18 cellular contexts compared by ENCODE assay signal in genomic region chr9:86775718-86776117, GRCh38.
A peak's percentile ranks its signal among the peaks of the same experiment; 100 is the strongest.
DNase-seq lines count a peak whose midpoint lies in the region; ATAC-seq and TF ChIP-seq lines count a peak whose summit lies in the region.
"Had no signal": no experiment of that assay in that cellular context is flagged by ENCODE, and none has a peak within 500 bp of the region (broad histone marks: within the 10 kb centered on the region; RNA-seq: fewer than 3 reads in every experiment).

No MANE protein-coding gene starts in this region.

- TF ChIP-seq CTCF in DND-41 (IDR thresholded peaks at IDR 0.05; ENCODE audit: borderline replicate concordance, extremely low read depth, low read length, poor library complexity, severe bottlenecking) = no peak
- TF ChIP-seq CTCF in Loucy (conservative IDR thresholded peaks at IDR 0.05; ENCODE audit: low read length) = no peak
- TF ChIP-seq CTCF in glutamatergic neuron (IDR thresholded peaks at IDR 0.05; ENCODE audit: partially characterized antibody, unreplicated experiment) = no peak

- H3K9me3 Mint-ChIP-seq in glutamatergic neuron (ENCODE audit: unreplicated experiment) = peaks cover 4% of the 10 kb centered on the region
- H3K9me3 Mint-ChIP-seq: CD4-positive, alpha-beta T cell; CD8-positive, alpha-beta T cell had no signal

- no peaks in the 10 kb centered on the region for H4K20me1 ChIP-seq in DND-41 (ENCODE audit: insufficient read depth, low read length)
- H4K20me1 ChIP-seq in Loucy (ENCODE audit: insufficient read depth, low read length, poor library complexity, severe bottlenecking) = no peaks in the 10 kb centered on the region
- H4K20me1 ChIP-seq: BLaER1 treated with 17β-estradiol and CSF1 and Interleukin-3, amounts not matched to agents 10 nM and 100 nM had no signal

- H3K4me1 ChIP-seq in DND-41 (ENCODE audit: insufficient read depth, low read length) (no peaks in the 10 kb centered on the region), Loucy (ENCODE audit: insufficient read depth, low read length, poor library complexity, severe bottlenecking) (peaks cover 5% of the 10 kb centered on the region)
- H3K4me1 ChIP-seq: BLaER1 treated with 17β-estradiol and CSF1 and Interleukin-3, amounts not matched to agents 10 nM and 100 nM; Caco-2 had no signal

- peaks cover 5% of the 10 kb centered on the region for H3K4me1 Mint-ChIP-seq in glutamatergic neuron (ENCODE audit: low read depth, unreplicated experiment)
- H3K4me1 Mint-ChIP-seq: B cell had no signal

- H3K27me3 ChIP-seq in DND-41 (ENCODE audit: insufficient read depth, low read length, poor library complexity) = no peaks in the 10 kb centered on the region
- no peaks in the 10 kb centered on the region for H3K27me3 ChIP-seq in Loucy (ENCODE audit: insufficient read depth, low read length, poor library complexity, severe bottlenecking)
- H3K27me3 ChIP-seq: BLaER1 treated with 17β-estradiol and CSF1 and Interleukin-3, amounts not matched to agents 10 nM and 100 nM had no signal

- H3K36me3 ChIP-seq in DND-41 (ENCODE audit: insufficient read depth, low read length) = no peaks in the 10 kb centered on the region
- H3K36me3 ChIP-seq in Loucy (ENCODE audit: insufficient read depth, low read length) = no peaks in the 10 kb centered on the region
- H3K36me3 ChIP-seq: BLaER1 treated with 17β-estradiol and CSF1 and Interleukin-3, amounts not matched to agents 10 nM and 100 nM had no signal

- no peak overlapping the region for H3K4me3 ChIP-seq in DND-41 (ENCODE audit: low read depth in 1 of 2, low read length in 2 of 2)
- no peak overlapping the region for H3K4me3 ChIP-seq in Loucy (ENCODE audit: low read length, poor library complexity, severe bottlenecking)
- H3K4me3 ChIP-seq: BLaER1 treated with 17β-estradiol and CSF1 and Interleukin-3, amounts not matched to agents 10 nM and 100 nM; GM12878 had no signal

- H3K4me3 Mint-ChIP-seq in glutamatergic neuron (ENCODE audit: unreplicated experiment) = no peak overlapping the region
- H3K4me3 Mint-ChIP-seq: B cell; CD4-positive, alpha-beta T cell; CD8-positive, alpha-beta T cell had no signal

- no peak overlapping the region for H3K27ac Mint-ChIP-seq in glutamatergic neuron (ENCODE audit: unreplicated experiment)
- H3K27ac Mint-ChIP-seq: B cell; CD4-positive, alpha-beta T cell; CD8-positive, alpha-beta T cell had no signal

- no peaks in the 10 kb centered on the region for H3K36me3 Mint-ChIP-seq in glutamatergic neuron (ENCODE audit: unreplicated experiment)
- H3K36me3 Mint-ChIP-seq: CD8-positive, alpha-beta T cell had no signal

- no peak overlapping the region for H3K27ac ChIP-seq in DND-41 (ENCODE audit: low read length)
- H3K27ac ChIP-seq: BLaER1 treated with 17β-estradiol and CSF1 and Interleukin-3, amounts not matched to agents 10 nM and 100 nM; C4-2B had no signal

- H3K27me3 Mint-ChIP-seq in glutamatergic neuron (ENCODE audit: unreplicated experiment) = no peaks in the 10 kb centered on the region
- H3K27me3 Mint-ChIP-seq: B cell had no signal

- no peaks in the 10 kb centered on the region for H3K9me2 ChIP-seq in Loucy (replicated peaks; ENCODE audit: low read depth, low read length)

- no peaks in the 10 kb centered on the region for H3K79me2 ChIP-seq in DND-41 (ENCODE audit: insufficient read depth, low read length)
- H3K79me2 ChIP-seq in Loucy (ENCODE audit: insufficient read depth, low read length) = no peaks in the 10 kb centered on the region

- H2AFZ ChIP-seq in DND-41 (ENCODE audit: low read depth, low read length) (no peak overlapping the region), Loucy (ENCODE audit: low read length) (no peak overlapping the region)

- ATAC-seq in DND-41 (ENCODE audit: insufficient read depth, low read depth) = peak; percentile 68
- ATAC-seq: CD8-positive, alpha-beta T cell; GM12878 had no signal

- DNase-seq in DND-41 = no peak
- DNase-seq in mucosa of gallbladder (ENCODE audit: low spot score) = no peak
- no peak for DNase-seq in glutamatergic neuron
- DNase-seq in NOMO-1 treated with DMSO at 0.1 percent for 48 hours (lab: John Stamatoyannopoulos, UW; ENCODE audit: unreplicated experiment) = no peak
- DNase-seq: 8988T; AML-193; Caco-2; Calu3; CD4-positive, alpha-beta T cell; CD8-positive, alpha-beta T cell; DMS79 treated with DMSO at 0.1 percent for 48 hours; EL; GDM1 had no signal

- H3K9ac ChIP-seq in DND-41 (ENCODE audit: low read depth, low read length) = no peak overlapping the region
- no peak overlapping the region for H3K9ac ChIP-seq in Loucy (ENCODE audit: low read depth, low read length, poor library complexity, severe bottlenecking)
- H3K9ac ChIP-seq: BLaER1 treated with 17β-estradiol and CSF1 and Interleukin-3, amounts not matched to agents 10 nM and 100 nM had no signal

- H3K9me3 ChIP-seq in DND-41 (ENCODE audit: insufficient read depth, low read length, severe bottlenecking) (no peaks in the 10 kb centered on the region), Loucy (ENCODE audit: insufficient read depth, low read depth, low read length) (no peaks in the 10 kb centered on the region)
- H3K9me3 ChIP-seq: BLaER1 treated with 17β-estradiol and CSF1 and Interleukin-3, amounts not matched to agents 10 nM and 100 nM; Caco-2 had no signal

- no peaks in the 10 kb centered on the region for H3F3A ChIP-seq in Loucy (ENCODE audit: low read depth)

- H3K4me2 ChIP-seq in DND-41 (ENCODE audit: insufficient read depth, low read length) (no peak overlapping the region), Loucy (ENCODE audit: low read depth, low read length, poor library complexity, severe bottlenecking) (peak overlapping the region; percentile 31)
- H3K4me2 ChIP-seq: BLaER1 treated with 17β-estradiol and CSF1 and Interleukin-3, amounts not matched to agents 10 nM and 100 nM had no signal
